19 cellular contexts compared by ENCODE assay signal in the genomic region with DNA sequence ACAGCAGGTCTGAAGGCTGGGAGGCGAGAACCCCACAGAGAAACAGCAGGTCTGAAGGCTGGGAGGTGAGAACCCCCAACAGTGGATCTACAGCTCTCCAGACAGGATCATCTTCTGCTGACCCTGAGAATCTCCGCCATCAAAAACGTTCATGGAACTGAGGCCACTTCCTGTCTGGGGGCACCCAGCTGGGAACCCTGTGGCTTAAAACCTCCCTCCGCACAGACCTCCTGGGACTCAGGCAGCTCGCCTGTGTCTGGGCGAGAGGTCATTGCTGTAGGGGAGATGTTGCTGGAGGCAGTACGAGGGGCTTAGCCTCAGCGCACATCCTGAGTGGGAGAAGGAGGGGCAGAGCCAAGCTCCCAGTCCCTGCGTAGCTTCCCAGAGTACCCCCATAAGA. TPM values are rescaled to one million over a fixed set of nuclear protein-coding genes. Genes with fewer than 3 reads are reported as not detected.
DNase-seq lines count a peak whose midpoint lies in the region; ATAC-seq and TF ChIP-seq lines count a peak whose summit lies in the region.
"Had no signal": no experiment of that assay in that cellular context is flagged by ENCODE, and none has a peak within 500 bp of the region (broad histone marks: within the 10 kb centered on the region; RNA-seq: fewer than 3 reads in every experiment).

No MANE protein-coding gene starts in this region.

- H3K4me3 ChIP-seq in A673 (ENCODE audit: low read depth, low read length, poor library complexity, severe bottlenecking) (no peak overlapping the region), NB4 (ENCODE audit: low read depth, low read length) (no peak overlapping the region), osteoblast (ENCODE audit: insufficient read depth, low read length) (no peak overlapping the region)
- H3K4me3 ChIP-seq: SJSA1 had no signal

- H3K27ac ChIP-seq in A673 (ENCODE audit: low read depth, low read length, poor library complexity, severe bottlenecking) (no peak overlapping the region), osteoblast (ENCODE audit: low read depth, low read length) (no peak overlapping the region)
- H3K27ac ChIP-seq: HL-60, RWPE1, SJSA1 had no signal

- ATAC-seq in natural killer cell treated with Interleukin-12 subunit alpha and Interleukin-12 subunit beta and Interleukin-15 and Interleukin-18, amount 100 ng/mL, for 72 hours: peak; percentile 23 to 53
- ATAC-seq in GM18858 (IDR thresholded peaks at IDR 0.05; ENCODE audit: unreplicated experiment) (no peak), HG03175 (IDR thresholded peaks at IDR 0.05; ENCODE audit: unreplicated experiment) (no peak)

- H3K79me2 ChIP-seq in osteoblast (ENCODE audit: insufficient read depth, low read length): no peaks in the 10 kb centered on the region

- POLR2A ChIA-PET in A673 (lab: Charles Lee; ENCODE audit: low non-redundant PET): no interaction called here

- H3K9me3 ChIP-seq in A673 (ENCODE audit: low read depth, low read length, poor library complexity, severe bottlenecking): peaks cover 5% of the 10 kb centered on the region
- no peaks in the 10 kb centered on the region for H3K9me3 ChIP-seq in osteoblast (ENCODE audit: low read depth, low read length)
- H3K9me3 ChIP-seq: SJSA1 had no signal

- intact Hi-C loops in A673 (cut with micrococcal nuclease; ENCODE audit: unreplicated experiment): loop anchor here (5.0 kb wide), 1 partner anchor 60 kb away; no protein-coding TSS in a partner anchor

- H3K4me1 ChIP-seq in A673 (ENCODE audit: insufficient read depth, low read length, poor library complexity, severe bottlenecking) (peaks cover 3% of the 10 kb centered on the region), osteoblast (ENCODE audit: insufficient read depth, low read length) (peaks cover 17% of the 10 kb centered on the region)

- H3K27ac Mint-ChIP-seq in immature natural killer cell: peak overlapping the region; percentile 14 to 93 (median 86)
- H3K27ac Mint-ChIP-seq in natural killer cell treated with Interleukin-12 subunit alpha and Interleukin-12 subunit beta and Interleukin-15 and Interleukin-18, amount 100 ng/mL, for 72 hours: peak overlapping the region; percentile 47 to 56

- H3K36me3 Mint-ChIP-seq in immature natural killer cell: peaks cover 0 to 12% (median 5%) of the 10 kb centered on the region in 3 donors
- peaks cover 4% of the 10 kb centered on the region for H3K36me3 Mint-ChIP-seq in natural killer cell treated with Interleukin-12 subunit alpha and Interleukin-12 subunit beta and Interleukin-15 and Interleukin-18, amount 100 ng/mL, for 72 hours
- H3K36me3 Mint-ChIP-seq: CD14-positive monocyte had no signal

- no peaks in the 10 kb centered on the region for H3K27me3 ChIP-seq in A673 (replicated peaks; ENCODE audit: insufficient read depth, low read depth, low read length, poor library complexity)
- no peaks in the 10 kb centered on the region for H3K27me3 ChIP-seq in osteoblast (ENCODE audit: insufficient read depth, low read length)
- H3K27me3 ChIP-seq: SJSA1 had no signal

- TF ChIP-seq POLR2A in NB4 (IDR thresholded peaks at IDR 0.05; ENCODE audit: extremely low read depth, insufficient read length): no peak

- no peaks in the 10 kb centered on the region for H4K20me1 ChIP-seq in osteoblast (ENCODE audit: insufficient read depth, low read length)

- H3K4me2 ChIP-seq in osteoblast (ENCODE audit: insufficient read depth, low read length): no peak overlapping the region

- no TSS peak for BruUV-seq in A673 (replicated peaks; lab: Mats Ljungman, UMichigan)

- no peaks in the 10 kb centered on the region for H3K36me3 ChIP-seq in A673 (ENCODE audit: insufficient read depth, low read length, poor library complexity, severe bottlenecking)
- no peaks in the 10 kb centered on the region for H3K36me3 ChIP-seq in osteoblast (ENCODE audit: insufficient read depth, low read length)
- H3K36me3 ChIP-seq: SJSA1 had no signal

- peak overlapping the region in 4 of 5 donors; percentile 46 to 70 (median 64) for H3K4me3 Mint-ChIP-seq in immature natural killer cell
- no peak overlapping the region for H3K4me3 Mint-ChIP-seq in natural killer cell treated with Interleukin-12 subunit alpha and Interleukin-12 subunit beta and Interleukin-15 and Interleukin-18, amount 100 ng/mL, for 72 hours
- H3K4me3 Mint-ChIP-seq: CD14-positive monocyte had no signal

- peaks cover 0 to 3% (median under 1%) of the 10 kb centered on the region in 6 donors for H3K9me3 Mint-ChIP-seq in immature natural killer cell
- H3K9me3 Mint-ChIP-seq in natural killer cell treated with Interleukin-12 subunit alpha and Interleukin-12 subunit beta and Interleukin-15 and Interleukin-18, amount 100 ng/mL, for 72 hours: peaks cover 4% of the 10 kb centered on the region

- H3K27me3 Mint-ChIP-seq in immature natural killer cell (ENCODE audit: low read depth in 3 of 3): peaks cover 2% of the 10 kb centered on the region in 3 donors
- peaks cover 16% of the 10 kb centered on the region in 2 donors for H3K27me3 Mint-ChIP-seq in natural killer cell treated with Interleukin-12 subunit alpha and Interleukin-12 subunit beta and Interleukin-15 and Interleukin-18, amount 100 ng/mL, for 72 hours

- peak; percentile 34 for DNase-seq in A673 (ENCODE audit: low spot score)
- peak; percentile 75 for DNase-seq in NB4 (ENCODE audit: low read depth)
- DNase-seq in immature natural killer cell: peak; percentile 27 to 41 (median 33)
- DNase-seq in natural killer cell treated with Interleukin-12 subunit alpha and Interleukin-12 subunit beta and Interleukin-15 and Interleukin-18, amount 100 ng/mL, for 72 hours (ENCODE audit: low spot score): no peak
- DNase-seq in NCI-H2107 treated with DMSO at 0.1 percent for 48 hours (lab: John Stamatoyannopoulos, UW; ENCODE audit: unreplicated experiment): no peak
- no peak for DNase-seq in osteoblast (ENCODE audit: insufficient read length, low spot score, missing footprints)
- DNase-seq: GF-D8, NCI-H187 treated with DMSO at 0.1 percent for 48 hours, NCI-H2171, NCI-H446, NCI-H748 treated with DMSO at 0.1 percent for 48 hours had no signal

- H3K4me1 Mint-ChIP-seq in immature natural killer cell: peaks cover 30 to 73% of the 10 kb centered on the region in 2 donors
- H3K4me1 Mint-ChIP-seq in natural killer cell treated with Interleukin-12 subunit alpha and Interleukin-12 subunit beta and Interleukin-15 and Interleukin-18, amount 100 ng/mL, for 72 hours (ENCODE audit: low read depth in 2 of 2): peaks cover 28 to 38% of the 10 kb centered on the region in 2 donors

- TF ChIP-seq CTCF in A673 (conservative IDR thresholded peaks at IDR 0.05; ENCODE audit: low read depth, low read length): no peak
- no peak for TF ChIP-seq CTCF in NB4 (IDR thresholded peaks at IDR 0.05; ENCODE audit: low read depth, low read length)
- no peak for TF ChIP-seq CTCF in osteoblast (IDR thresholded peaks at IDR 0.05; ENCODE audit: extremely low read depth, low read depth, low read length)

- H2AFZ ChIP-seq in osteoblast (ENCODE audit: low read length): no peak overlapping the region

- CTCF ChIA-PET in A673 (lab: Charles Lee): no interaction called here

RNA-seq across cellular contexts. Expression of a gene that starts 15.1 kb away (rescaled TPM):
- total RNA-seq in A673 (2021): not detected in 2 replicates
- polyA plus RNA-seq in immature natural killer cell: not detected
- total RNA-seq in natural killer cell treated with Interleukin-12 subunit alpha and Interleukin-12 subunit beta and Interleukin-15 and Interleukin-18, amount 100 ng/mL, for 72 hours: not detected
- not detected in 2 replicates for total RNA-seq in osteoblast
- total RNA-seq: Daoy, H1, SJSA1 had no signal
- polyA plus RNA-seq: CD14-positive monocyte, H1 had no signal

RNA-seq across cellular contexts. Expression of a gene that starts 17.3 kb away (rescaled TPM):
- total RNA-seq in A673 (2021) (not detected in 2 replicates), osteoblast (not detected in 2 replicates)
- polyA plus RNA-seq in immature natural killer cell: under 1 TPM in 1 of 3 donors, not detected in 2; 0.52 TPM
- total RNA-seq in natural killer cell treated with Interleukin-12 subunit alpha and Interleukin-12 subunit beta and Interleukin-15 and Interleukin-18, amount 100 ng/mL, for 72 hours: not detected
- total RNA-seq: Daoy, H1, SJSA1 had no signal
- polyA plus RNA-seq: CD14-positive monocyte, H1 had no signal

Comparison
In these comparisons a context has a peak if more than half of its experiments do, and no peak if none do; other contexts are left out.
1. DNase-seq: peak in A673 (single experiment), NB4 (single experiment) and immature natural killer cell (3 of 3); none in natural killer cell treated with Interleukin-12 subunit alpha and Interleukin-12 subunit beta and Interleukin-15 and Interleukin-18, amount 100 ng/mL, for 72 hours (single experiment), NCI-H2107 treated with DMSO at 0.1 percent for 48 hours (single experiment) and osteoblast (single experiment).
2. ATAC-seq: peak in natural killer cell treated with Interleukin-12 subunit alpha and Interleukin-12 subunit beta and Interleukin-15 and Interleukin-18, amount 100 ng/mL, for 72 hours (2 of 2); none in GM18858 (single experiment) and HG03175 (single experiment).